Comparison of ENCODE assay signal across 1 cellular context in genomic region chr16:71914802-71915201, GRCh38.
TF ChIP-seq lines count a peak whose summit lies in the region.

No MANE protein-coding gene starts in this region.

TF ChIP-seq in HepG2, 621 proteins besides CTCF, POLR2A, EP300 and RAD21 (continues in another document):
- TF ChIP-seq KDM1A (CRISPR knock-in tag; IDR thresholded peaks at IDR 0.05) (no peak), E2F1 (CRISPR knock-in tag; IDR thresholded peaks at IDR 0.05) (no peak), ZNF563 (CRISPR knock-in tag; IDR thresholded peaks at IDR 0.05) (no peak), SOX5 (CRISPR knock-in tag; IDR thresholded peaks at IDR 0.05; ENCODE audit: borderline replicate concordance) (peak; percentile 21; the same call in 1 of the 2 replicates), NCOA2 (CRISPR knock-in tag; IDR thresholded peaks at IDR 0.05) (no peak), ZNF280D (CRISPR knock-in tag; IDR thresholded peaks at IDR 0.05) (no peak), TEAD3 (CRISPR knock-in tag; optimal IDR thresholded peaks at IDR 0.05; ENCODE audit: borderline replicate concordance) (peak; percentile 27), ZUFSP (CRISPR knock-in tag; IDR thresholded peaks at IDR 0.05; ENCODE audit: borderline replicate concordance) (no peak), HOXA5 (CRISPR knock-in tag; IDR thresholded peaks at IDR 0.05) (no peak), TRIM24 (CRISPR knock-in tag; IDR thresholded peaks at IDR 0.05) (no peak), BRD4 (CRISPR knock-in tag; IDR thresholded peaks at IDR 0.05) (no peak), CEBPG (CRISPR knock-in tag; IDR thresholded peaks at IDR 0.05) (0 out of 2 replicates have a peak, but pooled peaks have one; percentile 11), SKI (IDR thresholded peaks at IDR 0.05; ENCODE audit: partially characterized antibody) (no peak), ZFP41 (CRISPR knock-in tag; IDR thresholded peaks at IDR 0.05; ENCODE audit: borderline replicate concordance) (no peak), MED1 (CRISPR knock-in tag; IDR thresholded peaks at IDR 0.05) (peak; percentile 38; the same call in 1 of the 2 replicates), RXRB (CRISPR knock-in tag; IDR thresholded peaks at IDR 0.05; ENCODE audit: borderline replicate concordance) (0 out of 2 replicates have a peak, but pooled peaks have one; percentile 15), FOXA3 (CRISPR knock-in tag; IDR thresholded peaks at IDR 0.05) (peak; percentile 9; the same call in 1 of the 2 replicates), ZNF646 (CRISPR knock-in tag; IDR thresholded peaks at IDR 0.05) (no peak), IRF9 (CRISPR knock-in tag; IDR thresholded peaks at IDR 0.05; ENCODE audit: borderline replicate concordance) (no peak), KAT7 (CRISPR knock-in tag; IDR thresholded peaks at IDR 0.05; ENCODE audit: borderline replicate concordance) (no peak), THRA (CRISPR knock-in tag; IDR thresholded peaks at IDR 0.05; ENCODE audit: borderline replicate concordance) (0 out of 2 replicates have a peak, but pooled peaks have one; percentile 19), ZBTB7A (CRISPR knock-in tag; IDR thresholded peaks at IDR 0.05) (no peak), BCL6 (CRISPR knock-in tag; IDR thresholded peaks at IDR 0.05) (peak; percentile 78), ZGPAT (CRISPR knock-in tag; IDR thresholded peaks at IDR 0.05) (no peak), DNMT1 (CRISPR knock-in tag; IDR thresholded peaks at IDR 0.05) (no peak), SIX4 (CRISPR knock-in tag; IDR thresholded peaks at IDR 0.05) (no peak), ZNF446 (CRISPR knock-in tag; IDR thresholded peaks at IDR 0.05) (no peak), HNF4A (CRISPR knock-in tag; IDR thresholded peaks at IDR 0.05) (peak; percentile 48), ZBTB38 (CRISPR knock-in tag; IDR thresholded peaks at IDR 0.05) (no peak), SAP130 (CRISPR knock-in tag; IDR thresholded peaks at IDR 0.05; ENCODE audit: low read depth) (0 out of 2 replicates have a peak, but pooled peaks have one; percentile 22), SMAD9 (CRISPR knock-in tag; IDR thresholded peaks at IDR 0.05) (no peak), RARA (CRISPR knock-in tag; IDR thresholded peaks at IDR 0.05) (peak; percentile 76), GZF1 (CRISPR knock-in tag; IDR thresholded peaks at IDR 0.05) (no peak), LCORL (IDR thresholded peaks at IDR 0.05) (no peak), LCORL (CRISPR knock-in tag; IDR thresholded peaks at IDR 0.05) (peak; percentile 65; the same call in 1 of the 2 replicates), HMGA1 (CRISPR knock-in tag; conservative IDR thresholded peaks at IDR 0.05) (no peak), RBAK (CRISPR knock-in tag; IDR thresholded peaks at IDR 0.05) (no peak), ZNF331 (CRISPR knock-in tag; IDR thresholded peaks at IDR 0.05) (no peak), SRSF4 (IDR thresholded peaks at IDR 0.05; ENCODE audit: low read depth, low read length, poor library complexity, severe bottlenecking) (no peak), HMGXB4 (CRISPR knock-in tag; IDR thresholded peaks at IDR 0.05; ENCODE audit: borderline replicate concordance in 1 of 2, low read depth in 1 of 2) (no peak), ZNF496 (CRISPR knock-in tag; IDR thresholded peaks at IDR 0.05; ENCODE audit: insufficient replicate concordance) (no peak)
